In genomic region chr2:231364061-231364460, GRCh38 we compare ENCODE assay signal across 17 cellular contexts. TPM values are rescaled to one million over a fixed set of nuclear protein-coding genes. Genes with fewer than 3 reads are reported as not detected.
DNase-seq lines count a peak whose midpoint lies in the region; ATAC-seq and TF ChIP-seq lines count a peak whose summit lies in the region.
"Had no signal": no experiment of that assay in that cellular context is flagged by ENCODE, and none has a peak within 500 bp of the region (broad histone marks: within the 10 kb centered on the region; RNA-seq: fewer than 3 reads in every experiment).

No MANE protein-coding gene starts in this region.

- TF ChIP-seq EP300 in sigmoid colon (IDR thresholded peaks at IDR 0.05): no peak

- no peak overlapping the region for H2AK5ac ChIP-seq in IMR-90 (ENCODE audit: low read depth, low read length)
- H2AK5ac ChIP-seq in mesendoderm (ENCODE audit: low read length): peak overlapping the region; percentile 22

- POLR2A ChIA-PET in IMR-90 (lab: Charles Lee; ENCODE audit: unreplicated experiment): no interaction called here

- H3K14ac ChIP-seq in IMR-90 (replicated peaks; ENCODE audit: low read depth, low read length): no peak overlapping the region; the same call in 1 of the 2 replicates

- TF ChIP-seq POLR2A in IMR-90 (IDR thresholded peaks at IDR 0.05; ENCODE audit: low read depth, low read length) (no peak), sigmoid colon (IDR thresholded peaks at IDR 0.05) (no peak)

- H3K23ac ChIP-seq in IMR-90 (ENCODE audit: low read depth, low read length) (no peak overlapping the region), mesendoderm (ENCODE audit: low read length) (no peak overlapping the region)

- in situ Hi-C loops in IMR-90 (cut with MboI; ENCODE audit: low sequenced_read_pairs): no loop called here

- no peak overlapping the region for H3K4me3 Mint-ChIP-seq in chondrocyte (ENCODE audit: unreplicated experiment)
- no peak overlapping the region for H3K4me3 Mint-ChIP-seq in type B pancreatic cell
- H3K4me3 Mint-ChIP-seq: CD8-positive, alpha-beta memory T cell had no signal

- H4K8ac ChIP-seq in IMR-90 (ENCODE audit: low read depth in 2 of 2, low read length in 2 of 2): no peak overlapping the region
- H4K8ac ChIP-seq in mesendoderm (ENCODE audit: low read depth, low read length): no peak overlapping the region

- no peak overlapping the region for H2AFZ ChIP-seq in IMR-90 (replicated peaks; ENCODE audit: low read length, poor library complexity)

- H3K79me1 ChIP-seq in IMR-90 (ENCODE audit: low read depth in 1 of 2, low read length in 2 of 2): no peaks in the 10 kb centered on the region
- H3K79me1 ChIP-seq in mesendoderm (ENCODE audit: low read length): no peaks in the 10 kb centered on the region

- H3K4ac ChIP-seq in IMR-90 (ENCODE audit: low read depth, low read length) (peak overlapping the region; percentile 10; the same call in 1 of the 2 replicates), mesendoderm (ENCODE audit: low read depth, low read length) (no peak overlapping the region)

- H3K36me3 Mint-ChIP-seq in chondrocyte (ENCODE audit: low read depth): peaks cover 21% of the 10 kb centered on the region
- peaks cover 8% of the 10 kb centered on the region for H3K36me3 Mint-ChIP-seq in type B pancreatic cell
- no peaks in the 10 kb centered on the region for H3K36me3 Mint-ChIP-seq in activated naive CD4-positive, alpha-beta T cell treated with anti-CD3 and anti-CD28 coated beads, Interleukin-2, amount 50 U/mL, for 72 hours
- H3K36me3 Mint-ChIP-seq: CD8-positive, alpha-beta memory T cell had no signal

- H3K9ac ChIP-seq in IMR-90 (ENCODE audit: low read depth, low read length) (no peak overlapping the region), mesendoderm (ENCODE audit: low read length) (no peak overlapping the region)
- H3K9ac ChIP-seq: BLaER1 treated with 17β-estradiol and CSF1 and Interleukin-3, amounts not matched to agents 10 nM and 100 nM had no signal

- H3K9me3 Mint-ChIP-seq in chondrocyte (ENCODE audit: low read depth): no peaks in the 10 kb centered on the region
- no peaks in the 10 kb centered on the region for H3K9me3 Mint-ChIP-seq in type B pancreatic cell
- H3K9me3 Mint-ChIP-seq in activated naive CD4-positive, alpha-beta T cell treated with anti-CD3 and anti-CD28 coated beads, Interleukin-2, amount 50 U/mL, for 72 hours: no peaks in the 10 kb centered on the region
- H3K9me3 Mint-ChIP-seq: CD8-positive, alpha-beta memory T cell had no signal

- H4K91ac ChIP-seq in IMR-90 (ENCODE audit: insufficient read depth, low read depth, low read length): peak overlapping the region; percentile 24; the same call in 1 of the 2 replicates

- no peak for DNase-seq in IMR-90
- peak; percentile 58 for DNase-seq in chondrocyte (ENCODE audit: low spot score)
- no peak for DNase-seq in mesendoderm
- DNase-seq in sigmoid colon: peak; percentile 35
- DNase-seq in type B pancreatic cell (ENCODE audit: extremely low spot score, unreplicated experiment): no peak
- DNase-seq in activated T-cell treated with anti-CD3 and anti-CD28 coated beads, Interleukin-2, amount 50 U/mL, for 48 hours: no peak
- DNase-seq in activated naive CD4-positive, alpha-beta T cell treated with anti-CD3 and anti-CD28 coated beads, Interleukin-2, amount 50 U/mL, for 72 hours (ENCODE audit: low spot score in 2 of 2): no peak
- DNase-seq: CD8-positive, alpha-beta memory T cell; HCEC 1CT; NCI-H1105 treated with DMSO at 0.1 percent for 48 hours; NCI-H1694 treated with DMSO at 0.1 percent for 48 hours; NCI-H2227 treated with DMSO at 0.1 percent for 48 hours; NCI-H774; OCI-M1; SW 1271 had no signal

- H3K9me3 ChIP-seq in IMR-90 (ENCODE audit: control insufficient read depth, insufficient read depth, low read length) (no peaks in the 10 kb centered on the region), sigmoid colon (no peaks in the 10 kb centered on the region)
- H3K9me3 ChIP-seq: BLaER1 treated with 17β-estradiol and CSF1 and Interleukin-3, amounts not matched to agents 10 nM and 100 nM had no signal

- H3K4me1 ChIP-seq in IMR-90 (ENCODE audit: control insufficient read depth, insufficient read depth, low read length) (peaks cover 11% of the 10 kb centered on the region), mesendoderm (ENCODE audit: control insufficient read depth, low read depth, low read length) (no peaks in the 10 kb centered on the region), sigmoid colon (peaks cover 0 to 12% (median 11%) of the 10 kb centered on the region in 4 donors)

- intact Hi-C loops in IMR-90 (cut with micrococcal nuclease): no loop called here
- intact Hi-C loops in sigmoid colon (cut with DNase I): no loop called here

- H2AK9ac ChIP-seq in IMR-90 (replicated peaks; ENCODE audit: low read depth, low read length, poor library complexity): no peak overlapping the region

- WGBS in IMR-90 (ENCODE audit: extremely low coverage in 2 of 2, insufficient read length in 1 of 2), 2 experiments: 80% methylated on average over 2 of the region's 5 CpGs; no CpG with 5 or more reads in 1 of the 2 experiments
- no CpG with 5 or more reads among the region's 5 CpGs for WGBS in mesendoderm (ENCODE audit: extremely low coverage, insufficient coverage, low lambda C conversion rate)
- WGBS in sigmoid colon, 2 donors: 90 to 94% methylated on average over 5 of the region's 5 CpGs

- CTCF ChIA-PET in IMR-90 (lab: Yijun Ruan, JAX): no interaction called here

- H4K5ac ChIP-seq in IMR-90 (ENCODE audit: low read depth, low read length) (no peak overlapping the region), mesendoderm (ENCODE audit: low read length) (no peak overlapping the region)

- no peak overlapping the region for H2BK20ac ChIP-seq in IMR-90 (ENCODE audit: low read depth, low read length)

- H3K4me1 Mint-ChIP-seq in chondrocyte (ENCODE audit: low read depth) (peaks cover 21% of the 10 kb centered on the region), type B pancreatic cell (ENCODE audit: unreplicated experiment) (peaks cover 12% of the 10 kb centered on the region)

- H2BK120ac ChIP-seq in IMR-90 (ENCODE audit: low read depth, low read length) (no peak overlapping the region), mesendoderm (ENCODE audit: low read depth, low read length) (no peak overlapping the region)

- no peaks in the 10 kb centered on the region for H3K27me3 ChIP-seq in IMR-90 (ENCODE audit: control insufficient read depth, insufficient read depth, low read length)
- H3K27me3 ChIP-seq in mesendoderm (ENCODE audit: insufficient read depth, low read length, poor library complexity): no peaks in the 10 kb centered on the region
- no peaks in the 10 kb centered on the region for H3K27me3 ChIP-seq in sigmoid colon
- H3K27me3 ChIP-seq: BLaER1 treated with 17β-estradiol and CSF1 and Interleukin-3, amounts not matched to agents 10 nM and 100 nM had no signal

- BruUV-seq in IMR-90 (replicated peaks; lab: Mats Ljungman, UMichigan): no TSS peak

- TF ChIP-seq CTCF in IMR-90 (conservative IDR thresholded peaks at IDR 0.05; ENCODE audit: low read depth, low read length): no peak
- no peak for TF ChIP-seq CTCF in chondrocyte (IDR thresholded peaks at IDR 0.05)
- no peak for TF ChIP-seq CTCF in sigmoid colon (IDR thresholded peaks at IDR 0.05)
- no peak for TF ChIP-seq CTCF in type B pancreatic cell (conservative IDR thresholded peaks at IDR 0.05)

- no peak overlapping the region for H3K27ac ChIP-seq in IMR-90 (ENCODE audit: insufficient read depth, low read length)
- no peak overlapping the region for H3K27ac ChIP-seq in mesendoderm (ENCODE audit: low read depth, low read length)
- no peak overlapping the region for H3K27ac ChIP-seq in sigmoid colon

- dilution Hi-C loops in IMR-90 (cut with HindIII; ENCODE audit: low sequenced_read_pairs, unreplicated experiment): no loop called here

- H2BK15ac ChIP-seq in IMR-90 (ENCODE audit: low read depth, low read length): no peak overlapping the region
- H2BK15ac ChIP-seq in mesendoderm (replicated peaks; ENCODE audit: low read depth): no peak overlapping the region

- H3K4me2 ChIP-seq in IMR-90 (ENCODE audit: low read depth, low read length): no peak overlapping the region
- no peak overlapping the region for H3K4me2 ChIP-seq in mesendoderm (ENCODE audit: low read length)

- no peaks in the 10 kb centered on the region for H4K20me1 ChIP-seq in IMR-90 (ENCODE audit: insufficient read depth, low read length)
- H4K20me1 ChIP-seq: BLaER1 treated with 17β-estradiol and CSF1 and Interleukin-3, amounts not matched to agents 10 nM and 100 nM had no signal

- no peaks in the 10 kb centered on the region for H3K79me2 ChIP-seq in mesendoderm (ENCODE audit: control insufficient read depth, insufficient read depth, low read length)

- H3K9me1 ChIP-seq in IMR-90 (ENCODE audit: insufficient read depth, low read length): peaks cover 5% of the 10 kb centered on the region; the same call in 1 of the 2 replicates

- H3K27me3 Mint-ChIP-seq in chondrocyte (ENCODE audit: low read depth) (no peaks in the 10 kb centered on the region), type B pancreatic cell (no peaks in the 10 kb centered on the region)

- H2BK5ac ChIP-seq in IMR-90 (ENCODE audit: low read depth, low read length, poor library complexity, severe bottlenecking): no peak overlapping the region
- H2BK5ac ChIP-seq in mesendoderm (ENCODE audit: low read length): no peak overlapping the region

- H3K36me3 ChIP-seq in IMR-90 (ENCODE audit: control insufficient read depth, insufficient read depth, low read length): peaks cover 6% of the 10 kb centered on the region; the same call in 1 of the 2 replicates
- H3K36me3 ChIP-seq in mesendoderm (ENCODE audit: control insufficient read depth, insufficient read depth, low read length): no peaks in the 10 kb centered on the region
- H3K36me3 ChIP-seq in sigmoid colon: peaks cover 0 to 29% (median 15%) of the 10 kb centered on the region in 4 donors
- H3K36me3 ChIP-seq: BLaER1 treated with 17β-estradiol and CSF1 and Interleukin-3, amounts not matched to agents 10 nM and 100 nM had no signal

- H3K18ac ChIP-seq in IMR-90 (ENCODE audit: low read depth, low read length) (no peak overlapping the region), mesendoderm (ENCODE audit: low read length) (no peak overlapping the region)

- TF ChIP-seq RAD21 in IMR-90 (IDR thresholded peaks at IDR 0.05; ENCODE audit: low read length): no peak

- H3K27ac Mint-ChIP-seq in chondrocyte (ENCODE audit: unreplicated experiment) (peak overlapping the region; percentile 98), type B pancreatic cell (no peak overlapping the region)
- H3K27ac Mint-ChIP-seq in activated naive CD4-positive, alpha-beta T cell treated with anti-CD3 and anti-CD28 coated beads, Interleukin-2, amount 50 U/mL, for 72 hours: no peak overlapping the region

- ATAC-seq in IMR-90 (ENCODE audit: low read depth): no peak
- no peak for ATAC-seq in HG03342 (IDR thresholded peaks at IDR 0.05; ENCODE audit: unreplicated experiment)
- no peak for ATAC-seq in activated naive CD4-positive, alpha-beta T cell treated with anti-CD3 and anti-CD28 coated beads, Interleukin-2, amount 50 U/mL, for 72 hours

- H3K4me3 ChIP-seq in IMR-90 (ENCODE audit: insufficient read depth, low read depth, low read length) (no peak overlapping the region), mesendoderm (ENCODE audit: low read length) (no peak overlapping the region), sigmoid colon (no peak overlapping the region)
- H3K4me3 ChIP-seq: BLaER1 treated with 17β-estradiol and CSF1 and Interleukin-3, amounts not matched to agents 10 nM and 100 nM had no signal

- H3K56ac ChIP-seq in IMR-90 (ENCODE audit: extremely low read depth, insufficient read depth, low read length) (no peak overlapping the region), mesendoderm (ENCODE audit: low read length) (no peak overlapping the region)

RNA-seq across cellular contexts. Expression of gene B3GNT7, which starts 31.4 kb away (rescaled TPM):
- total RNA-seq in IMR-90 (2012; rRNA removed) (under 0.01 TPM in 2 replicates), chondrocyte (1.7 to 1.9 TPM (median 1.8 TPM) in 3 replicates), sigmoid colon (1 to 10 TPM; 2.9 to 5.0 (median 3.5) TPM), type B pancreatic cell (ENCODE audit: low replicate concordance) (6.8 and 14.4 TPM in 2 replicates)
- polyA plus RNA-seq in IMR-90 (2012; rRNA removed) (0.03 and 0.07 TPM in 2 replicates), sigmoid colon (10 to 100 TPM; 11.6 to 40.9 (median 12.0) TPM)
- 0.04 and 0.51 TPM in 2 replicates for polyA plus RNA-seq in IMR-90 (2012; cell fraction: cytosol; rRNA removed)
- 0.13 and 0.33 TPM in 2 replicates for polyA plus RNA-seq in IMR-90 (2012; cell fraction: nucleus; rRNA removed; ENCODE audit: low replicate concordance)
- 121 TPM for polyA plus RNA-seq in mesendoderm (2013, experiment 1 of 2)
- polyA plus RNA-seq in mesendoderm (2013, experiment 2 of 2): 118 TPM
- under 1 TPM; 0.07 to 0.43 TPM for total RNA-seq in activated naive CD4-positive, alpha-beta T cell treated with anti-CD3 and anti-CD28 coated beads, Interleukin-2, amount 50 U/mL, for 72 hours

Comparison
In these comparisons a context has a peak if more than half of its experiments do, and no peak if none do; other contexts are left out.
1. DNase-seq: peak in chondrocyte (single experiment) and sigmoid colon (single experiment); none in IMR-90 (single experiment), mesendoderm (single experiment), type B pancreatic cell (single experiment), activated T-cell treated with anti-CD3 and anti-CD28 coated beads, Interleukin-2, amount 50 U/mL, for 48 hours (0 of 2) and activated naive CD4-positive, alpha-beta T cell treated with anti-CD3 and anti-CD28 coated beads, Interleukin-2, amount 50 U/mL, for 72 hours (0 of 2).